7 cellular contexts compared by ENCODE assay signal in genomic region chr13:73702419-73703071, GRCh38.
DNase-seq lines count a peak whose midpoint lies in the region; ATAC-seq lines count a peak whose summit lies in the region.

No MANE protein-coding gene starts in this region.

- no peaks in the 10 kb centered on the region for H3K9me3 ChIP-seq in right cardiac atrium (ENCODE audit: control insufficient read depth, low read length)

- H3K27me3 Mint-ChIP-seq in activated naive CD8-positive, alpha-beta T cell = no peaks in the 10 kb centered on the region

- H3K4me3 Mint-ChIP-seq in activated naive CD8-positive, alpha-beta T cell = peak overlapping the region; percentile 78

- peak; percentile 83 for ATAC-seq in GM21367 (IDR thresholded peaks at IDR 0.05; ENCODE audit: unreplicated experiment)
- peak; percentile 85 for ATAC-seq in HG03520 (IDR thresholded peaks at IDR 0.05; ENCODE audit: unreplicated experiment)
- ATAC-seq in right cardiac atrium = no peak

- 77% methylated on average over 8 of the region's 8 CpGs for WGBS in right cardiac atrium

- H3K27ac Mint-ChIP-seq in activated naive CD8-positive, alpha-beta T cell = peak overlapping the region; percentile 86

- peaks cover 3% of the 10 kb centered on the region for H3K36me3 Mint-ChIP-seq in activated naive CD8-positive, alpha-beta T cell

- H3K9me3 Mint-ChIP-seq in activated naive CD8-positive, alpha-beta T cell (ENCODE audit: low read depth) = no peaks in the 10 kb centered on the region

- no peaks in the 10 kb centered on the region for H3K27me3 ChIP-seq in right cardiac atrium (ENCODE audit: control insufficient read depth, insufficient read depth)

- H3K4me3 ChIP-seq in right cardiac atrium (ENCODE audit: low read length) = no peak overlapping the region

- no peak overlapping the region for H3K27ac ChIP-seq in right cardiac atrium (ENCODE audit: low read length)

- peaks cover 52% of the 10 kb centered on the region for H3K4me1 Mint-ChIP-seq in activated naive CD8-positive, alpha-beta T cell (ENCODE audit: low read depth)

- intact Hi-C loops in right cardiac atrium (cut with DNase I) = loop anchor here in 1 of 4 donors (10.0 kb wide), 1 partner anchor 618 kb away; no protein-coding TSS in a partner anchor

- peak; percentile 25 to 42 for DNase-seq in stimulated activated CD4-positive, alpha-beta T cell treated with anti-CD3 and anti-CD28 coated beads, Interleukin-2, amount 100 ng/mL, for 24 hours
- DNase-seq in right cardiac atrium (no peak), DMS153 treated with DMSO at 0.1 percent for 48 hours (lab: John Stamatoyannopoulos, UW; ENCODE audit: unreplicated experiment) (no peak), NCI-H524 (lab: John Stamatoyannopoulos, UW) (no peak)

- H3K4me1 ChIP-seq in right cardiac atrium (ENCODE audit: control insufficient read depth, insufficient read depth, low read length) = no peaks in the 10 kb centered on the region

Comparison
In these comparisons a context has a peak if more than half of its experiments do, and no peak if none do; other contexts are left out.
1. ATAC-seq: peak in GM21367 (single experiment) and HG03520 (single experiment); none in right cardiac atrium (0 of 2).
2. DNase-seq: peak in stimulated activated CD4-positive, alpha-beta T cell treated with anti-CD3 and anti-CD28 coated beads, Interleukin-2, amount 100 ng/mL, for 24 hours (2 of 2); none in right cardiac atrium (0 of 3), DMS153 treated with DMSO at 0.1 percent for 48 hours (single experiment) and NCI-H524 (0 of 2).